ENCODE assay signal across 8 cellular contexts in the genomic region with DNA sequence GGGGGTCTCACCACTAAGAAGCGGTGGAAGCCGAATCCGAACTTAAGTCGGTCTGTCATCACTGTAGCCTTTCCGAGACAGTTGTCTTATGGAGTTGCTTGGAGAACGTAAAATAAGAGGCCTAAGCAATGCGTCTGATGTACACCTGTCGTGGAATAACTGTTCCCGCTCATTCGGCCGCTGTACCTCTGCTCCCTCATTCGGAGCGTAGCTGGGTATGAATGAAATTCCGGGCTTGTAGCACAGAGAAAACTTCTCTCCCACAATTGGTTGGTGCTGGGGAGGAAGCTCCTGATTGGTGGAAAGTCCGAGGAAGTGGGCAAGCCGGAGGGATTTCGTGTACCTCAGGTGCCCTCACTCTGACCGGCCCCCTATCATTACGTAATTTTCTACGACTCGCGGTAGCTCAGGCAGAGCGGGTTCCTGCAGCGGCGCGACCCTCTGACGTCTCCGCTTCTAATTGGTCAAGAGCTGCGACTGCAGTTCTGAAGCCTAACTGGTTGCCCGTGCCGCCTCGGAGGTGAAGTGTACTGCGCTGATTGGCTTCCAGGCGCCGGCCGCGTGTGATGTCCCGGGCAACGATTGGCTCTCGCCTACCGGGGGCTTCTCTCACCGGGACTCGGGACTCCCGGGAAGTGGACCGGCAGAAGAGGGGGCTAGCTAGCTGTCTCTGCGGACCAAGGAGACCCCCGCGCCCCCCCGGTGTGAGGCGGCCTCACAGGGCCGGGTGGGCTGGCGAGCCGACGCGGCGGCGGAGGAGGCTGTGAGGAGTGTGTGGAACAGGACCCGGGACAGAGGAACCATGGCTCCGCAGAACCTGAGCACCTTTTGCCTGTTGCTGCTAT. TPM values are rescaled to one million over a fixed set of nuclear protein-coding genes. Genes with fewer than 3 reads are reported as not detected.
DNase-seq lines count a peak whose midpoint lies in the region; ATAC-seq and TF ChIP-seq lines count a peak whose summit lies in the region.

DNAJB11 (plus strand) TSS at position 625 of the 845 bp plus-strand sequence; CDS start at position 803, 178 bp downstream.

- peak; percentile 80 for ATAC-seq in GM21717 (IDR thresholded peaks at IDR 0.05; ENCODE audit: unreplicated experiment)

- TF ChIP-seq CTCF in epithelial cell of proximal tubule (conservative IDR thresholded peaks at IDR 0.05; ENCODE audit: low read depth, low read length): no peak

- peaks cover 68% of the 10 kb centered on the region for H3K36me3 Mint-ChIP-seq in activated T-cell treated with anti-CD3 and anti-CD28 coated beads, Interleukin-2, amount 50 U/mL, for 24 hours (ENCODE audit: low read depth)

- peak within 1 kb of the TSS; percentile 94 for H3K4me3 Mint-ChIP-seq in activated T-cell treated with anti-CD3 and anti-CD28 coated beads, Interleukin-2, amount 50 U/mL, for 24 hours

- peak within 1 kb of the TSS; percentile 91 for H3K4me3 ChIP-seq in epithelial cell of proximal tubule (ENCODE audit: low read depth, low read length)

- H3K9me3 Mint-ChIP-seq in activated T-cell treated with anti-CD3 and anti-CD28 coated beads, Interleukin-2, amount 50 U/mL, for 24 hours: no peaks in the 10 kb centered on the region

- DNase-seq in DMS153 treated with DMSO at 0.1 percent for 48 hours (lab: John Stamatoyannopoulos, UW; ENCODE audit: unreplicated experiment) (peak; percentile 97), KBM-7 (peak; percentile 99), epithelial cell of proximal tubule (ENCODE audit: low read depth) (peak; percentile 98), mucosa of gallbladder (ENCODE audit: low spot score) (peak; percentile 100)
- DNase-seq in activated T-cell treated with anti-CD3 and anti-CD28 coated beads, Interleukin-2, amount 50 U/mL, for 24 hours: peak; percentile 96
- DNase-seq in stimulated activated CD8-positive, alpha-beta memory T cell treated with anti-CD3 and anti-CD28 coated beads, Interleukin-4, amount 100 ng/mL, for 4 hours (ENCODE audit: low read depth in 2 of 2, low spot score in 1 of 2): peak; percentile 94 to 99

- H3K4me1 Mint-ChIP-seq in activated T-cell treated with anti-CD3 and anti-CD28 coated beads, Interleukin-2, amount 50 U/mL, for 24 hours (ENCODE audit: low read depth): peaks cover 55% of the 10 kb centered on the region

- H3K27me3 Mint-ChIP-seq in activated T-cell treated with anti-CD3 and anti-CD28 coated beads, Interleukin-2, amount 50 U/mL, for 24 hours: no peaks in the 10 kb centered on the region

- in situ Hi-C loops in KBM-7 (cut with MboI; ENCODE audit: low pct_unique_long_range_greater_than_20kb, low sequenced_read_pairs): no loop called here

- H3K27ac Mint-ChIP-seq in activated T-cell treated with anti-CD3 and anti-CD28 coated beads, Interleukin-2, amount 50 U/mL, for 24 hours: peak within 1 kb of the TSS; percentile 98

TF ChIP-seq in PFSK-1, 5 proteins besides CTCF, POLR2A, EP300 and RAD21:
- no peak for TF ChIP-seq SIN3A (IDR thresholded peaks at IDR 0.05; ENCODE audit: borderline replicate concordance, insufficient read depth, low read length)
- no peak for TF ChIP-seq REST (IDR thresholded peaks at IDR 0.05; ENCODE audit: insufficient read depth in 1 of 2, low read depth in 2 of 2, low read length in 2 of 2)
- peak; percentile 74; the same call in 1 of the 2 replicates for TF ChIP-seq POLR2AphosphoS5 (IDR thresholded peaks at IDR 0.05; ENCODE audit: low read depth, low read length)
- TF ChIP-seq TAF1 (IDR thresholded peaks at IDR 0.05; ENCODE audit: borderline replicate concordance, insufficient read depth, low read length): peak; percentile 88
- TF ChIP-seq FOXP2 (optimal IDR thresholded peaks at IDR 0.05; ENCODE audit: borderline replicate concordance, extremely low read depth, extremely low read length, insufficient read depth): peak; percentile 20

RNA-seq across cellular contexts. Expression of gene DNAJB11, which starts in this region (rescaled TPM):
- 42.5 TPM for polyA plus RNA-seq in PFSK-1 (2012; ENCODE audit: insufficient read length, low read depth)
- total RNA-seq in epithelial cell of proximal tubule (76.7 and 96.3 TPM in 2 replicates), mucosa of gallbladder (48.1 TPM)

Comparison
In these comparisons a context has a peak if more than half of its experiments do, and no peak if none do; other contexts are left out.
1. Peak in every context shown above with its lines: DNase-seq, ATAC-seq and H3K4me3 ChIP-seq.